ENCODE assay signal across 1 cellular context in the genomic region with DNA sequence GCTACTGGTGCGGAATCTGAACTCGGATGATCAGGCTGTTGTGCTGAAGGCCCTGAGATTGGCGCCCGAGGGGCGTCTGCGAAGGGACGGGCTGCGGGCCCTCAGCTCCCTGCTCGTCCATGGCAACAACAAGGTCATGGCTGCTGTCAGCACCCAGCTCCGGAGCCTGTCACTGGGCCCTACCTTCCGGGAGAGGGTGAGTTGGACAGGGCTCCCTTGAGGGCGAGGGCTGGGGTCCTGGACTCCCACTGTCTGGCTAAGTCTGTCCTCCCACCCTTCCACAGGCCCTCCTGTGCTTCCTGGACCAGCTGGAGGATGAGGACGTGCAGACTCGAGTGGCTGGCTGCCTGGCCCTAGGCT.
TF ChIP-seq lines count a peak whose summit lies in the region.

No MANE protein-coding gene starts in this region.

TF ChIP-seq in GM12878, 131 proteins besides CTCF, POLR2A, EP300 and RAD21:
- TF ChIP-seq HDAC6 (IDR thresholded peaks at IDR 0.05; ENCODE audit: unreplicated experiment) (no peak), RAD51 (IDR thresholded peaks at IDR 0.05) (no peak), YBX1 (IDR thresholded peaks at IDR 0.05) (no peak), SREBF2 (IDR thresholded peaks at IDR 0.05; ENCODE audit: low read length) (no peak), BHLHE40 (IDR thresholded peaks at IDR 0.05; ENCODE audit: borderline replicate concordance in 1 of 2, low read depth in 2 of 2, low read length in 1 of 2) (no peak), BRCA1 (IDR thresholded peaks at IDR 0.05; ENCODE audit: low read depth, low read length) (no peak), HDGF (IDR thresholded peaks at IDR 0.05) (no peak)
- TF ChIP-seq, protein P1, sequence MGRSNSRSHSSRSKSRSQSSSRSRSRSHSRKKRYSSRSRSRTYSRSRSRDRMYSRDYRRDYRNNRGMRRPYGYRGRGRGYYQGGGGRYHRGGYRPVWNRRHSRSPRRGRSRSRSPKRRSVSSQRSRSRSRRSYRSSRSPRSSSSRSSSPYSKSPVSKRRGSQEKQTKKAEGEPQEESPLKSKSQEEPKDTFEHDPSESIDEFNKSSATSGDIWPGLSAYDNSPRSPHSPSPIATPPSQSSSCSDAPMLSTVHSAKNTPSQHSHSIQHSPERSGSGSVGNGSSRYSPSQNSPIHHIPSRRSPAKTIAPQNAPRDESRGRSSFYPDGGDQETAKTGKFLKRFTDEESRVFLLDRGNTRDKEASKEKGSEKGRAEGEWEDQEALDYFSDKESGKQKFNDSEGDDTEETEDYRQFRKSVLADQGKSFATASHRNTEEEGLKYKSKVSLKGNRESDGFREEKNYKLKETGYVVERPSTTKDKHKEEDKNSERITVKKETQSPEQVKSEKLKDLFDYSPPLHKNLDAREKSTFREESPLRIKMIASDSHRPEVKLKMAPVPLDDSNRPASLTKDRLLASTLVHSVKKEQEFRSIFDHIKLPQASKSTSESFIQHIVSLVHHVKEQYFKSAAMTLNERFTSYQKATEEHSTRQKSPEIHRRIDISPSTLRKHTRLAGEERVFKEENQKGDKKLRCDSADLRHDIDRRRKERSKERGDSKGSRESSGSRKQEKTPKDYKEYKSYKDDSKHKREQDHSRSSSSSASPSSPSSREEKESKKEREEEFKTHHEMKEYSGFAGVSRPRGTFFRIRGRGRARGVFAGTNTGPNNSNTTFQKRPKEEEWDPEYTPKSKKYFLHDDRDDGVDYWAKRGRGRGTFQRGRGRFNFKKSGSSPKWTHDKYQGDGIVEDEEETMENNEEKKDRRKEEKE (IDR thresholded peaks at IDR 0.05) = no peak
